1 cellular context compared by ENCODE assay signal in genomic region chr16:53090591-53091507, GRCh38.
TF ChIP-seq lines count a peak whose summit lies in the region.

No MANE protein-coding gene starts in this region.

TF ChIP-seq in H1, 55 proteins besides CTCF, POLR2A, EP300 and RAD21:
- no peak for TF ChIP-seq EGR1 (IDR thresholded peaks at IDR 0.05; ENCODE audit: borderline replicate concordance, low read depth, low read length)
- no peak for TF ChIP-seq CBX8 (IDR thresholded peaks at IDR 0.05; ENCODE audit: borderline replicate concordance, low read depth, low read length)
- no peak for TF ChIP-seq CBX5 (IDR thresholded peaks at IDR 0.05; ENCODE audit: low read depth, low read length)
- TF ChIP-seq POU5F1 (IDR thresholded peaks at IDR 0.05; ENCODE audit: low read depth, low read length) = no peak
- TF ChIP-seq KDM4A (IDR thresholded peaks at IDR 0.05; ENCODE audit: low read depth, low read length, severe bottlenecking) = no peak
- TF ChIP-seq RNF2 (IDR thresholded peaks at IDR 0.05; ENCODE audit: borderline replicate concordance, low read depth, low read length, missing control alignments, poor library complexity, severe bottlenecking) = no peak
- TF ChIP-seq RXRA (IDR thresholded peaks at IDR 0.05; ENCODE audit: insufficient read depth, low read depth, low read length) = no peak
- no peak for TF ChIP-seq SIX5 (IDR thresholded peaks at IDR 0.05; ENCODE audit: low read depth, low read length)
